In genomic region chr6:120354452-120355098, GRCh38 we compare ENCODE assay signal across 15 cellular contexts.
DNase-seq lines count a peak whose midpoint lies in the region; ATAC-seq and TF ChIP-seq lines count a peak whose summit lies in the region.
"Had no signal": no experiment of that assay in that cellular context is flagged by ENCODE, and none has a peak within 500 bp of the region (broad histone marks: within the 10 kb centered on the region; RNA-seq: fewer than 3 reads in every experiment).

No MANE protein-coding gene starts in this region.

- H3K9ac ChIP-seq in mammary epithelial cell (ENCODE audit: insufficient read depth, low read length): no peak overlapping the region
- H3K9ac ChIP-seq: GM23248 had no signal

- H3K27ac ChIP-seq in mammary epithelial cell (ENCODE audit: insufficient read depth, low read depth, low read length): peak overlapping the region; percentile 56
- H3K27ac ChIP-seq: C4-2B, GM23248, suprapubic skin had no signal

- DNase-seq in ELR (ENCODE audit: low read depth) (peak; percentile 0), MV-4-11 (lab: John Stamatoyannopoulos, UW) (peak; percentile 57), mammary epithelial cell (peak; percentile 85), left colon (no peak), AG08395 (ENCODE audit: low spot score) (no peak)
- DNase-seq: foreskin melanocyte, GM23248, kidney, right cardiac atrium had no signal

- ATAC-seq in GM21619 (IDR thresholded peaks at IDR 0.05; ENCODE audit: unreplicated experiment) (peak; percentile 74), HG03442 (IDR thresholded peaks at IDR 0.05; ENCODE audit: unreplicated experiment) (no peak), left colon (no peak), HG03159 (IDR thresholded peaks at IDR 0.05; ENCODE audit: unreplicated experiment) (no peak)
- ATAC-seq: natural killer cell treated with Interleukin-12 subunit alpha and Interleukin-12 subunit beta and Interleukin-15 and Interleukin-18, amount 100 ng/mL, for 72 hours; right cardiac atrium had no signal

- peak overlapping the region; percentile 57 for H2AFZ ChIP-seq in mammary epithelial cell (ENCODE audit: low read depth, low read length)
- H2AFZ ChIP-seq: GM23248 had no signal

- no peak for TF ChIP-seq CTCF in mammary epithelial cell (conservative IDR thresholded peaks at IDR 0.05 in 1 of 2, IDR thresholded peaks at IDR 0.05 in 1 of 2; ENCODE audit: extremely low read depth in 1 of 2, insufficient read depth in 1 of 2, low read depth in 1 of 2, low read length in 2 of 2)

- no peaks in the 10 kb centered on the region for H3K36me3 ChIP-seq in mammary epithelial cell (ENCODE audit: insufficient read depth, low read length)
- H3K36me3 ChIP-seq: suprapubic skin had no signal

- dilution Hi-C loops in mammary epithelial cell (cut with HindIII; ENCODE audit: low sequenced_read_pairs): no loop called here

- CTCF ChIA-PET in mammary epithelial cell (lab: Charles Lee; ENCODE audit: low non-redundant PET): no interaction called here

- intact Hi-C loops in mammary epithelial cell (cut with micrococcal nuclease): no loop called here
- intact Hi-C loops in left colon (cut with DNase I, micrococcal nuclease): no loop called here

- peak overlapping the region; percentile 54 for H3K4me2 ChIP-seq in mammary epithelial cell (ENCODE audit: insufficient read depth, low read depth, low read length)

- no peaks in the 10 kb centered on the region for H4K20me1 ChIP-seq in mammary epithelial cell (ENCODE audit: insufficient read depth, low read length)

- WGBS in mammary epithelial cell (ENCODE audit: low coverage, missing lambda C conversion rate): 0% methylated on average over 1 of the region's 1 CpG

- in situ Hi-C loops in mammary epithelial cell (cut with MboI; ENCODE audit: low sequenced_read_pairs in 2 of 2): no loop called here

- H3K4me1 ChIP-seq in mammary epithelial cell (ENCODE audit: insufficient read depth, low read length): peaks cover 23% of the 10 kb centered on the region
- H3K4me1 ChIP-seq: suprapubic skin had no signal

- no peak overlapping the region for H3K4me3 ChIP-seq in mammary epithelial cell (replicated peaks in 1 of 3; ENCODE audit: insufficient read depth in 1 of 3, low read depth in 2 of 3, low read length in 3 of 3)
- H3K4me3 ChIP-seq: GM23248, suprapubic skin had no signal

- no TSS peak for BruUV-seq in mammary epithelial cell (replicated peaks; lab: Mats Ljungman, UMichigan)

- no peaks in the 10 kb centered on the region for H3K27me3 ChIP-seq in mammary epithelial cell (ENCODE audit: insufficient read depth, low read length)
- H3K27me3 ChIP-seq: suprapubic skin had no signal

- no peaks in the 10 kb centered on the region for H3K79me2 ChIP-seq in mammary epithelial cell (ENCODE audit: insufficient read depth, low read length)

- peaks cover 3% of the 10 kb centered on the region for H3K9me3 ChIP-seq in mammary epithelial cell (replicated peaks; ENCODE audit: insufficient read depth, low read length)
- H3K9me3 ChIP-seq: suprapubic skin had no signal

Comparison
In these comparisons a context has a peak if more than half of its experiments do, and no peak if none do; other contexts are left out.
1. DNase-seq: peak in ELR (single experiment), MV-4-11 (single experiment) and mammary epithelial cell (single experiment); none in left colon (0 of 2) and AG08395 (single experiment).